In the genomic region with DNA sequence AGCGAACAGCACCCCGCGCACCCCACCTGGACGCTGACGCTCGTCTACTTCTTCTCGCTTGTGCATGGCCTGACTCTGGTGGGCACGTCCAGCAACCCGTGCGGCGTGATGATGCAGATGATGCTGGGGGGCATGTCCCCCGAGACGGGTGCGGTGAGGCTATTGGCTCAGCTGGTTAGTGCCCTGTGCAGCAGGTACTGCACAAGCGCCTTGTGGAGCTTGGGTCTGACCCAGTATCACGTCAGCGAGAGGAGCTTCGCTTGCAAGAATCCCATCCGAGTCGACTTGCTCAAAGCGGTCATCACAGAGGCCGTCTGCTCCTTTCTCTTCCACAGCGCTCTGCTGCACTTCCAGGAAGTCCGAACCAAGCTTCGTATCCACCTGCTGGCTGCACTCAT, we compare ENCODE assay signal across 8 cellular contexts. TPM values are rescaled to one million over a fixed set of nuclear protein-coding genes. Genes with fewer than 3 reads are reported as not detected.
DNase-seq lines count a peak whose midpoint lies in the region; ATAC-seq and TF ChIP-seq lines count a peak whose summit lies in the region.

No MANE protein-coding gene starts in this region.

- no peak for TF ChIP-seq CTCF in tibial artery (IDR thresholded peaks at IDR 0.05)

- no peak overlapping the region for H3K18ac ChIP-seq in mesendoderm (ENCODE audit: low read length)

- peak overlapping the region; percentile 99 for H3K4me2 ChIP-seq in mesendoderm (ENCODE audit: low read length)

- H3K36me3 Mint-ChIP-seq in activated CD4-positive, alpha-beta T cell treated with anti-CD3 and anti-CD28 coated beads, Interleukin-2, amount 10 ng/mL, durations not matched to agents 24 days and 14 days (ENCODE audit: low read depth) = no peaks in the 10 kb centered on the region

- H3K4me1 Mint-ChIP-seq in activated CD4-positive, alpha-beta T cell treated with anti-CD3 and anti-CD28 coated beads, Interleukin-2, amount 10 ng/mL, durations not matched to agents 24 days and 14 days = peaks cover 16% of the 10 kb centered on the region

- H4K5ac ChIP-seq in mesendoderm (ENCODE audit: low read length) = no peak overlapping the region

- H4K8ac ChIP-seq in mesendoderm (ENCODE audit: low read depth, low read length) = no peak overlapping the region

- H3K27ac Mint-ChIP-seq in activated CD4-positive, alpha-beta T cell treated with anti-CD3 and anti-CD28 coated beads, Interleukin-2, amount 10 ng/mL, durations not matched to agents 24 days and 14 days = peak overlapping the region; percentile 63

- intact Hi-C loops in activated CD4-positive, alpha-beta T cell treated with anti-CD3 and anti-CD28 coated beads, Interleukin-2, amount 10 ng/mL, durations not matched to agents 24 days and 14 days (cut with micrococcal nuclease) = no loop called here
- intact Hi-C loops in tibial artery (cut with DNase I; ENCODE audit: low total_unique reads) = no loop called here

- H3K4me3 ChIP-seq in endocrine pancreas (ENCODE audit: control insufficient read depth, insufficient read depth, low read length) = peak overlapping the region; percentile 79
- peak overlapping the region; percentile 34 for H3K4me3 ChIP-seq in mesendoderm (ENCODE audit: low read length)
- H3K4me3 ChIP-seq in tibial artery = peak overlapping the region; percentile 68 to 86

- no peaks in the 10 kb centered on the region for H3K79me2 ChIP-seq in mesendoderm (ENCODE audit: control insufficient read depth, insufficient read depth, low read length)

- H3K4ac ChIP-seq in mesendoderm (ENCODE audit: low read depth, low read length) = no peak overlapping the region

- no peaks in the 10 kb centered on the region for H3K79me1 ChIP-seq in mesendoderm (ENCODE audit: low read length)

- H3K27ac ChIP-seq in mesendoderm (ENCODE audit: low read depth, low read length) (no peak overlapping the region), tibial artery (peak overlapping the region; percentile 77 to 79)

- H3K36me3 ChIP-seq in endocrine pancreas (ENCODE audit: control insufficient read depth, insufficient read depth, low read length) (no peaks in the 10 kb centered on the region), mesendoderm (ENCODE audit: control insufficient read depth, insufficient read depth, low read length) (no peaks in the 10 kb centered on the region), tibial artery (no peaks in the 10 kb centered on the region)

- H3K27me3 ChIP-seq in endocrine pancreas (ENCODE audit: control insufficient read depth, insufficient read depth, low read length) = no peaks in the 10 kb centered on the region
- H3K27me3 ChIP-seq in mesendoderm (ENCODE audit: insufficient read depth, low read length, poor library complexity) = no peaks in the 10 kb centered on the region
- H3K27me3 ChIP-seq in tibial artery = no peaks in the 10 kb centered on the region

- peaks cover 14% of the 10 kb centered on the region for H3K27me3 Mint-ChIP-seq in activated CD4-positive, alpha-beta T cell treated with anti-CD3 and anti-CD28 coated beads, Interleukin-2, amount 10 ng/mL, durations not matched to agents 24 days and 14 days

- DNase-seq in activated CD4-positive, alpha-beta T cell treated with anti-CD3 and anti-CD28 coated beads, Interleukin-2, amount 10 ng/mL, durations not matched to agents 24 days and 14 days = no peak
- no peak for DNase-seq in activated CD4-positive, alpha-beta T cell treated with anti-CD3 and anti-CD28 coated beads, Interleukin-2, amount 50 U/mL, for 48 hours
- peak; percentile 78 for DNase-seq in mesendoderm
- peak; percentile 25 to 65 for DNase-seq in tibial artery
- no peak for DNase-seq in central memory CD4-positive, alpha-beta T cell

- no peak overlapping the region for H2BK5ac ChIP-seq in mesendoderm (ENCODE audit: low read length)

- no peaks in the 10 kb centered on the region for H3K9me3 Mint-ChIP-seq in activated CD4-positive, alpha-beta T cell treated with anti-CD3 and anti-CD28 coated beads, Interleukin-2, amount 10 ng/mL, durations not matched to agents 24 days and 14 days

- WGBS in mesendoderm (ENCODE audit: extremely low coverage, insufficient coverage, low lambda C conversion rate) = no CpG with 5 or more reads among the region's 25 CpGs

- H3K9me3 ChIP-seq in endocrine pancreas (ENCODE audit: control insufficient read depth, low read length) = no peaks in the 10 kb centered on the region
- H3K9me3 ChIP-seq in tibial artery = no peaks in the 10 kb centered on the region

- H3K4me3 Mint-ChIP-seq in activated CD4-positive, alpha-beta T cell treated with anti-CD3 and anti-CD28 coated beads, Interleukin-2, amount 10 ng/mL, durations not matched to agents 24 days and 14 days = peak overlapping the region; percentile 90

- H2BK120ac ChIP-seq in mesendoderm (ENCODE audit: low read depth, low read length) = no peak overlapping the region

- ATAC-seq in HG03280 (IDR thresholded peaks at IDR 0.05; ENCODE audit: unreplicated experiment) (peak; percentile 13), SK-N-SH treated with all-trans-retinoic acid at 6 μM for 48 hours (peak; percentile 31; the same call in 2 of the 3 replicates)

- no peak overlapping the region for H2BK15ac ChIP-seq in mesendoderm (replicated peaks; ENCODE audit: low read depth)

- no peak overlapping the region for H3K23ac ChIP-seq in mesendoderm (ENCODE audit: low read length)

- H3K9ac ChIP-seq in endocrine pancreas (ENCODE audit: control insufficient read depth, insufficient read depth, low read length) = peak overlapping the region; percentile 15
- peak overlapping the region; percentile 74 for H3K9ac ChIP-seq in mesendoderm (ENCODE audit: low read length)

- H3K4me1 ChIP-seq in endocrine pancreas (ENCODE audit: control insufficient read depth, insufficient read depth, low read length) (peaks cover 3% of the 10 kb centered on the region), mesendoderm (ENCODE audit: control insufficient read depth, low read depth, low read length) (peaks cover 3% of the 10 kb centered on the region), tibial artery (peaks cover 0 to 17% (median 9%) of the 10 kb centered on the region in 4 donors)

- peak overlapping the region; percentile 78 for H3K56ac ChIP-seq in mesendoderm (ENCODE audit: low read length)

- no peak overlapping the region for H2AK5ac ChIP-seq in mesendoderm (ENCODE audit: low read length)

TF ChIP-seq in SK-N-SH treated with all-trans-retinoic acid at 6 μM for 48 hours, 23 proteins besides CTCF, POLR2A, EP300 and RAD21:
- TF ChIP-seq ZNF565 (CRISPR knock-in tag; conservative IDR thresholded peaks at IDR 0.05; ENCODE audit: low read depth) (no peak), TCF4 (CRISPR knock-in tag; IDR thresholded peaks at IDR 0.05; ENCODE audit: borderline replicate concordance) (no peak), CSDC2 (CRISPR knock-in tag; IDR thresholded peaks at IDR 0.05) (no peak), ZNF8 (CRISPR knock-in tag; IDR thresholded peaks at IDR 0.05) (no peak), SNAI2 (CRISPR knock-in tag; IDR thresholded peaks at IDR 0.05) (no peak), ZNF70 (CRISPR knock-in tag; IDR thresholded peaks at IDR 0.05) (no peak), PPARA (CRISPR knock-in tag; IDR thresholded peaks at IDR 0.05; ENCODE audit: borderline replicate concordance) (no peak), ZFP30 (CRISPR knock-in tag; IDR thresholded peaks at IDR 0.05) (no peak), TOX (CRISPR knock-in tag; IDR thresholded peaks at IDR 0.05; ENCODE audit: borderline replicate concordance) (no peak)
- TF ChIP-seq, protein P1, sequence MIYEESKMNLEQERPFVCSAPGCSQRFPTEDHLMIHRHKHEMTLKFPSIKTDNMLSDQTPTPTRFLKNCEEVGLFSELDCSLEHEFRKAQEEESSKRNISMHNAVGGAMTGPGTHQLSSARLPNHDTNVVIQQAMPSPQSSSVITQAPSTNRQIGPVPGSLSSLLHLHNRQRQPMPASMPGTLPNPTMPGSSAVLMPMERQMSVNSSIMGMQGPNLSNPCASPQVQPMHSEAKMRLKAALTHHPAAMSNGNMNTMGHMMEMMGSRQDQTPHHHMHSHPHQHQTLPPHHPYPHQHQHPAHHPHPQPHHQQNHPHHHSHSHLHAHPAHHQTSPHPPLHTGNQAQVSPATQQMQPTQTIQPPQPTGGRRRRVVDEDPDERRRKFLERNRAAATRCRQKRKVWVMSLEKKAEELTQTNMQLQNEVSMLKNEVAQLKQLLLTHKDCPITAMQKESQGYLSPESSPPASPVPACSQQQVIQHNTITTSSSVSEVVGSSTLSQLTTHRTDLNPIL (CRISPR knock-in tag; IDR thresholded peaks at IDR 0.05; ENCODE audit: low read depth) = no peak

RNA-seq across cellular contexts. Expression of a gene that starts 0.4 kb away (rescaled TPM):
- 0.38 and 0.65 TPM in 2 replicates for total RNA-seq in activated CD4-positive, alpha-beta T cell treated with anti-CD3 and anti-CD28 coated beads, Interleukin-2, amount 10 ng/mL, durations not matched to agents 24 days and 14 days
- polyA plus RNA-seq in mesendoderm (2013, experiment 1 of 2) = 0.38 TPM
- polyA plus RNA-seq in mesendoderm (2013, experiment 2 of 2) = 0.43 TPM

RNA-seq across cellular contexts. Expression of a gene that starts 47.4 kb away (rescaled TPM):
- 177 and 186 TPM in 2 replicates for total RNA-seq in activated CD4-positive, alpha-beta T cell treated with anti-CD3 and anti-CD28 coated beads, Interleukin-2, amount 10 ng/mL, durations not matched to agents 24 days and 14 days
- polyA plus RNA-seq in mesendoderm (2013, experiment 1 of 2) = 94.5 TPM
- polyA plus RNA-seq in mesendoderm (2013, experiment 2 of 2) = 96.1 TPM

Comparison
In these comparisons a context has a peak if more than half of its experiments do, and no peak if none do; other contexts are left out.
1. DNase-seq: peak in mesendoderm (single experiment) and tibial artery (2 of 2); none in activated CD4-positive, alpha-beta T cell treated with anti-CD3 and anti-CD28 coated beads, Interleukin-2, amount 10 ng/mL, durations not matched to agents 24 days and 14 days (single experiment), activated CD4-positive, alpha-beta T cell treated with anti-CD3 and anti-CD28 coated beads, Interleukin-2, amount 50 U/mL, for 48 hours (0 of 2) and central memory CD4-positive, alpha-beta T cell (single experiment).
2. Peak in every context shown above with its lines, with median percentiles within 50 percentile points of each other: H3K4me3 ChIP-seq.